Comparison of ENCODE assay signal across 22 cellular contexts in genomic region chr4:176084769-176085168, GRCh38.
"Had no signal": no experiment of that assay in that cellular context is flagged by ENCODE, and none has a peak within 500 bp of the region (broad histone marks: within the 10 kb centered on the region; RNA-seq: fewer than 3 reads in every experiment).

No MANE protein-coding gene starts in this region.

- H3K27me3 ChIP-seq: foreskin keratinocyte, hepatocyte, neural progenitor cell, ovary, right atrium auricular region, sigmoid colon, stomach had no signal

- H3K4me1 ChIP-seq: foreskin keratinocyte, right atrium auricular region, stomach had no signal

- H3K36me3 ChIP-seq: neural progenitor cell, ovary, right atrium auricular region, sigmoid colon, stomach, thoracic aorta had no signal

- H3K4me3 ChIP-seq: hepatocyte, lung, neural progenitor cell, ovary, right atrium auricular region, sigmoid colon, skin epidermis, stomach, thoracic aorta had no signal

- DNase-seq: cortex of kidney; effector memory CD4-positive, alpha-beta T cell; foreskin keratinocyte; head of caudate nucleus; left colon; left ventricle myocardium superior; mesenchymal stem cell; midbrain; nucleus accumbens; ovary; sigmoid colon; stimulated activated CD4-positive, alpha-beta T cell treated with anti-CD3 and anti-CD28 coated beads, Interleukin-12 subunit alpha, Interleukin-12 subunit beta, amount 100 ng/mL, for 4 hours; stimulated activated naive CD4-positive, alpha-beta T cell; stomach; substantia nigra; trophoblast cell had no signal

- H3K27ac ChIP-seq: foreskin keratinocyte, hepatocyte, neural progenitor cell, ovary, right atrium auricular region, sigmoid colon, skin epidermis, stomach, thoracic aorta had no signal

- H3K9ac ChIP-seq: neural progenitor cell had no signal

- H3K9me3 ChIP-seq: ovary, right atrium auricular region, sigmoid colon, stomach, thoracic aorta had no signal
